ENCODE assay signal across 25 cellular contexts in the genomic region with DNA sequence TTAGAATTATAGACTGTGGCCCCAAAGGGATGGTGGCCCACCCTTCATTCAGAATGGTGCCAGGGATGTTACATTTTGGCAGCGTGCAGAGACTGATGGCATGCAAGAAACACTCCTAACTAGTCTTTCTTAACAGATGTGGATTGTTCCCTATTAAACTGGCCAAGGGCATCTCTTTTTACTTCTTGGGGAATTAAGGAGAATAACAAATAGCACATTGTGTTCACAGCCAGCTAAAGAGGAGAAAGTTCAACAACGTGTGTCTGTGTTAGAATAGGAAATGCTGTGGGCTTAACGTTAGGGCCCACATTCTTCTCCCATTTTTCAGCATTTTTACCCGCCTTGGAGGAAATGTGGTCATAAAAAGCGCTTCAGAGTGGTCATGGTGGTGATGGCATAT.
DNase-seq lines count a peak whose midpoint lies in the region; FAIRE-seq and TF ChIP-seq lines count a peak whose summit lies in the region.
"Had no signal": no experiment of that assay in that cellular context is flagged by ENCODE, and none has a peak within 500 bp of the region (broad histone marks: within the 10 kb centered on the region; RNA-seq: fewer than 3 reads in every experiment).

No MANE protein-coding gene starts in this region.

- no TSS peak for BruUV-seq in mammary epithelial cell (replicated peaks; lab: Mats Ljungman, UMichigan)

- WGBS in small intestine, 3 donors: 55 to 73% (median 58%) methylated on average over 5 of the region's 5 CpGs
- 0% methylated on average over 5 of the region's 5 CpGs for WGBS in mammary epithelial cell (ENCODE audit: low coverage, missing lambda C conversion rate)

- no peaks in the 10 kb centered on the region for H3K27me3 Mint-ChIP-seq in neural crest cell (ENCODE audit: low read depth)
- H3K27me3 Mint-ChIP-seq: CD4-positive, alpha-beta memory T cell; CD4-positive, CD25-positive, alpha-beta regulatory T cell; CD8-positive, alpha-beta memory T cell had no signal

- H3K4me1 ChIP-seq in small intestine (ENCODE audit: control insufficient read depth in 2 of 2, insufficient read depth in 1 of 2, low read depth in 1 of 2, low read length in 1 of 2) (no peaks in the 10 kb centered on the region), mammary epithelial cell (ENCODE audit: insufficient read depth, low read length) (no peaks in the 10 kb centered on the region)
- H3K4me1 ChIP-seq: BE2C, BLaER1, Caco-2 had no signal

- CTCF ChIA-PET in mammary epithelial cell (lab: Charles Lee; ENCODE audit: low non-redundant PET): no interaction called here

- H3K4me3 ChIP-seq in small intestine (ENCODE audit: low read depth in 1 of 2, low read length in 2 of 2) (no peak overlapping the region), mammary epithelial cell (replicated peaks in 1 of 3; ENCODE audit: insufficient read depth in 1 of 3, low read depth in 2 of 3, low read length in 3 of 3) (no peak overlapping the region)
- H3K4me3 ChIP-seq: BLaER1, GM12878 had no signal

- peak overlapping the region; percentile 69 for H3K4me3 Mint-ChIP-seq in neural crest cell
- H3K4me3 Mint-ChIP-seq: CD14-positive monocyte; CD4-positive, alpha-beta memory T cell; CD4-positive, CD25-positive, alpha-beta regulatory T cell; CD8-positive, alpha-beta memory T cell had no signal

- in situ Hi-C loops in mammary epithelial cell (cut with MboI; ENCODE audit: low sequenced_read_pairs in 2 of 2): no loop called here

- FAIRE-seq in small intestine (lab: Jason Lieb, UNC): no peak
- FAIRE-seq: A204.1, GM12878, GM12892, GM18507 had no signal

- H3K9ac ChIP-seq in mammary epithelial cell (ENCODE audit: insufficient read depth, low read length): no peak overlapping the region
- H3K9ac ChIP-seq: BLaER1 had no signal

- intact Hi-C loops in mammary epithelial cell (cut with micrococcal nuclease): no loop called here

- no peaks in the 10 kb centered on the region for H3K79me2 ChIP-seq in mammary epithelial cell (ENCODE audit: insufficient read depth, low read length)

- peak; percentile 11 for DNase-seq in EL
- DNase-seq in RPMI7951 (ENCODE audit: low read depth): peak; percentile 45
- DNase-seq in epidermal melanocyte (ENCODE audit: insufficient read length, low spot score): peak; percentile 62
- no peak for DNase-seq in neural crest cell (ENCODE audit: low read depth, low spot score)
- no peak for DNase-seq in small intestine
- no peak for DNase-seq in mammary epithelial cell
- no peak for DNase-seq in NCI-H524 treated with DMSO at 0.1 percent for 48 hours (lab: John Stamatoyannopoulos, UW)
- DNase-seq in T-helper 2 cell: no peak
- DNase-seq: 8988T; ACHN; BE2C; C1 segment of cervical spinal cord; Caco-2; Calu3; CD4-positive, alpha-beta memory T cell; CD4-positive, CD25-positive, alpha-beta regulatory T cell; CD8-positive, alpha-beta memory T cell; DMS79 treated with DMSO at 0.1 percent for 48 hours; GDM1 had no signal

- TF ChIP-seq CTCF in neural crest cell (conservative IDR thresholded peaks at IDR 0.05): no peak
- TF ChIP-seq CTCF in mammary epithelial cell (conservative IDR thresholded peaks at IDR 0.05 in 1 of 2, IDR thresholded peaks at IDR 0.05 in 1 of 2; ENCODE audit: extremely low read depth in 1 of 2, insufficient read depth in 1 of 2, low read depth in 1 of 2, low read length in 2 of 2): no peak

- no peak overlapping the region for H3K4me2 ChIP-seq in mammary epithelial cell (ENCODE audit: insufficient read depth, low read depth, low read length)
- H3K4me2 ChIP-seq: BLaER1 had no signal

- H3K36me3 ChIP-seq in small intestine (ENCODE audit: control insufficient read depth in 2 of 2, insufficient read depth in 2 of 2, low read length in 2 of 2): no peaks in the 10 kb centered on the region
- H3K36me3 ChIP-seq in mammary epithelial cell (ENCODE audit: insufficient read depth, low read length): no peaks in the 10 kb centered on the region
- H3K36me3 ChIP-seq: BE2C, BLaER1 had no signal

- no peaks in the 10 kb centered on the region for H4K20me1 ChIP-seq in mammary epithelial cell (ENCODE audit: insufficient read depth, low read length)
- H4K20me1 ChIP-seq: BLaER1 had no signal

- H3K27ac ChIP-seq in small intestine (ENCODE audit: low read depth in 1 of 2, low read length in 1 of 2) (no peak overlapping the region), mammary epithelial cell (ENCODE audit: insufficient read depth, low read depth, low read length) (no peak overlapping the region)
- H3K27ac ChIP-seq: BLaER1 had no signal

- H3K9me3 Mint-ChIP-seq in neural crest cell: peaks cover 8% of the 10 kb centered on the region

- H3K9me3 ChIP-seq in small intestine (ENCODE audit: control insufficient read depth, low read depth): no peaks in the 10 kb centered on the region
- no peaks in the 10 kb centered on the region for H3K9me3 ChIP-seq in mammary epithelial cell (replicated peaks; ENCODE audit: insufficient read depth, low read length)
- H3K9me3 ChIP-seq: BE2C, BLaER1, Caco-2 had no signal

- H3K27me3 ChIP-seq in small intestine (ENCODE audit: control insufficient read depth in 2 of 2, insufficient read depth in 2 of 2, low read length in 2 of 2) (no peaks in the 10 kb centered on the region), mammary epithelial cell (ENCODE audit: insufficient read depth, low read length) (no peaks in the 10 kb centered on the region)
- H3K27me3 ChIP-seq: BE2C, BLaER1 had no signal

- H3K27ac Mint-ChIP-seq in neural crest cell (ENCODE audit: unreplicated experiment): peak overlapping the region; percentile 94
- H3K27ac Mint-ChIP-seq: CD14-positive monocyte; CD4-positive, alpha-beta memory T cell; CD4-positive, CD25-positive, alpha-beta regulatory T cell; CD8-positive, alpha-beta memory T cell had no signal

- H3K4me1 Mint-ChIP-seq in neural crest cell: peaks cover 24% of the 10 kb centered on the region
- H3K4me1 Mint-ChIP-seq: CD14-positive monocyte; CD4-positive, alpha-beta memory T cell; CD4-positive, CD25-positive, alpha-beta regulatory T cell; CD8-positive, alpha-beta memory T cell had no signal

- no peak overlapping the region for H2AFZ ChIP-seq in mammary epithelial cell (ENCODE audit: low read depth, low read length)

- no peaks in the 10 kb centered on the region for H3K36me3 Mint-ChIP-seq in neural crest cell (ENCODE audit: low read depth)
- H3K36me3 Mint-ChIP-seq: CD14-positive monocyte; CD4-positive, alpha-beta memory T cell; CD4-positive, CD25-positive, alpha-beta regulatory T cell; CD8-positive, alpha-beta memory T cell had no signal

- dilution Hi-C loops in mammary epithelial cell (cut with HindIII; ENCODE audit: low sequenced_read_pairs): no loop called here

Comparison
In these comparisons a context has a peak if more than half of its experiments do, and no peak if none do; other contexts are left out.
1. DNase-seq: peak in EL (single experiment), RPMI7951 (single experiment) and epidermal melanocyte (single experiment); none in neural crest cell (single experiment), small intestine (single experiment), mammary epithelial cell (single experiment), NCI-H524 treated with DMSO at 0.1 percent for 48 hours (single experiment) and T-helper 2 cell (0 of 5).